ENCODE assay signal across 18 cellular contexts in the genomic region with DNA sequence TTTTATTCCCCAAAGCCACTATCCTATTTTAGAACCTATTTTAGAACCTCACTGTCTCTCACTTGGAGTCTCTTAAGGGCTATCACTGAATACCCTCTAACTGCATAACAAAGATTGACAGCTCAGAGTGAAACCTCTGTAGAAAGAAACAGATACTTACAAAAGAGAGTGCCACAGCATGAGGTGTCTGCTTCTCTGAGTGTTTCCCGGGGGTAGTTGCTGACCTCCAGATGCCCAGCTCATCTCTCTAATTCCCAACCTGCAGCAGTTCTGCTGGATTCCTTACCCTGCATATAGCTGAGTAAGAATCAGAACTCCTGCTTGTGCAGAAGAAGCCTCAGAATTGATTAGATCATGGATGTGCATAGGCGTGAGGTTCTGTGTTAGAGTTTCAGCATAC. TPM values are rescaled to one million over a fixed set of nuclear protein-coding genes. Genes with fewer than 3 reads are reported as not detected.
DNase-seq lines count a peak whose midpoint lies in the region; ATAC-seq and TF ChIP-seq lines count a peak whose summit lies in the region.
"Had no signal": no experiment of that assay in that cellular context is flagged by ENCODE, and none has a peak within 500 bp of the region (broad histone marks: within the 10 kb centered on the region; RNA-seq: fewer than 3 reads in every experiment).

No MANE protein-coding gene starts in this region.

- no peak for TF ChIP-seq CTCF in GM23338 (conservative IDR thresholded peaks at IDR 0.05; ENCODE audit: low read depth in 2 of 2)
- no peak for TF ChIP-seq CTCF in MM.1S (IDR thresholded peaks at IDR 0.05; ENCODE audit: low read length)

- no peak overlapping the region for H3K9ac ChIP-seq in iPS-18a (ENCODE audit: low read length)
- no peak overlapping the region for H3K9ac ChIP-seq in MM.1S (ENCODE audit: low read length)

- H3K9me3 ChIP-seq in iPS-18a (ENCODE audit: control insufficient read depth, low read depth, low read length) (no peaks in the 10 kb centered on the region), MM.1S (replicated peaks; ENCODE audit: insufficient read depth, low read length) (no peaks in the 10 kb centered on the region)
- H3K9me3 ChIP-seq: adrenal gland, prostate gland, thoracic aorta had no signal

- no peaks in the 10 kb centered on the region for H3K79me2 ChIP-seq in GM23338 (replicated peaks; ENCODE audit: insufficient read depth)
- no peaks in the 10 kb centered on the region for H3K79me2 ChIP-seq in MM.1S (ENCODE audit: low read length)

- H3K4me3 ChIP-seq in GM23338, result no peak overlapping the region
- peak overlapping the region; percentile 7 for H3K4me3 ChIP-seq in iPS-18a (ENCODE audit: low read length)
- H3K4me3 ChIP-seq in MM.1S (ENCODE audit: low read length), result no peak overlapping the region
- H3K4me3 ChIP-seq: adrenal gland, K562, prostate gland, thoracic aorta had no signal

- DNase-seq in GM23338 (ENCODE audit: low spot score) (peak; percentile 75), MM.1S (no peak)
- no peak for DNase-seq in activated CD4-positive, alpha-beta T cell treated with anti-CD3 and anti-CD28 coated beads, Interleukin-2, amount 50 U/mL, for 1 hour
- DNase-seq in stimulated activated CD4-positive, alpha-beta T cell treated with anti-CD3 and anti-CD28 coated beads, Interleukin-1b, Interleukin-23, amount 100 ng/mL, for 48 hours, result no peak
- DNase-seq: activated CD4-positive, alpha-beta T cell treated with anti-CD3 and anti-CD28 coated beads, Interleukin-2, amount 50 U/mL, for 4 hours; adrenal gland; kidney; NCI-H226; T1000 had no signal

- no peaks in the 10 kb centered on the region for H3K27me3 Mint-ChIP-seq in GM23338 (ENCODE audit: insufficient read depth, low read depth, poor library complexity)

- H3K4me2 ChIP-seq in GM23338 (no peak overlapping the region), MM.1S (ENCODE audit: low read depth, low read length) (no peak overlapping the region)

- H3K9me2 ChIP-seq in GM23338 (ENCODE audit: insufficient read depth), result no peaks in the 10 kb centered on the region
- no peaks in the 10 kb centered on the region for H3K9me2 ChIP-seq in MM.1S (replicated peaks; ENCODE audit: insufficient read depth, low read length)

- H4K20me1 ChIP-seq in GM23338 (replicated peaks; ENCODE audit: insufficient read depth) (no peaks in the 10 kb centered on the region), MM.1S (ENCODE audit: insufficient read depth, low read length) (no peaks in the 10 kb centered on the region)

- no peak overlapping the region for H2AFZ ChIP-seq in GM23338
- no peak overlapping the region for H2AFZ ChIP-seq in MM.1S (ENCODE audit: low read length)

- no peaks in the 10 kb centered on the region for H3K27me3 ChIP-seq in GM23338 (ENCODE audit: insufficient read depth)
- H3K27me3 ChIP-seq in iPS-18a (ENCODE audit: control insufficient read depth, insufficient read depth, low read length), result no peaks in the 10 kb centered on the region
- H3K27me3 ChIP-seq in MM.1S (replicated peaks; ENCODE audit: insufficient read depth, low read length), result no peaks in the 10 kb centered on the region
- H3K27me3 ChIP-seq: adrenal gland had no signal

- H3K27ac Mint-ChIP-seq in GM23338, result no peak overlapping the region

- H3K36me3 ChIP-seq in GM23338 (ENCODE audit: insufficient read depth) (no peaks in the 10 kb centered on the region), iPS-18a (ENCODE audit: control insufficient read depth, low read depth, low read length) (no peaks in the 10 kb centered on the region), MM.1S (replicated peaks; ENCODE audit: insufficient read depth, low read length) (no peaks in the 10 kb centered on the region)
- H3K36me3 ChIP-seq: adrenal gland, prostate gland, thoracic aorta had no signal

- peaks cover 36% of the 10 kb centered on the region for H3K4me1 Mint-ChIP-seq in GM23338

- no peaks in the 10 kb centered on the region for H3F3A ChIP-seq in GM23338 (replicated peaks; ENCODE audit: low read depth)
- no peaks in the 10 kb centered on the region for H3F3A ChIP-seq in MM.1S (ENCODE audit: insufficient read depth, low read length)

- H3K36me3 Mint-ChIP-seq in GM23338 (ENCODE audit: low read depth), result peaks cover 4% of the 10 kb centered on the region; the same call in 1 of the 3 replicates

- no peak overlapping the region; the same call in 2 of the 3 replicates for H3K4me3 Mint-ChIP-seq in GM23338

- peak; percentile 77 for ATAC-seq in GM18519 (IDR thresholded peaks at IDR 0.05; ENCODE audit: low FRiP score, unreplicated experiment)
- peak; percentile 98 for ATAC-seq in GM23338
- peak; percentile 50 for ATAC-seq in HG03439 (IDR thresholded peaks at IDR 0.05; ENCODE audit: unreplicated experiment)
- no peak for ATAC-seq in GM19035 (IDR thresholded peaks at IDR 0.05; ENCODE audit: unreplicated experiment)
- ATAC-seq: HCT116, K562 had no signal

- H3K4me1 ChIP-seq in GM23338 (ENCODE audit: insufficient read depth) (peaks cover 5% of the 10 kb centered on the region; the same call in 1 of the 2 replicates), iPS-18a (ENCODE audit: control insufficient read depth, low read depth, low read length) (peaks cover 32% of the 10 kb centered on the region), MM.1S (ENCODE audit: low read length) (no peaks in the 10 kb centered on the region)

- H3K9me3 Mint-ChIP-seq in GM23338, result no peaks in the 10 kb centered on the region

- no peak overlapping the region for H3K27ac ChIP-seq in GM23338 (ENCODE audit: low read depth)
- H3K27ac ChIP-seq in iPS-18a (ENCODE audit: low read length), result no peak overlapping the region
- no peak overlapping the region for H3K27ac ChIP-seq in MM.1S (ENCODE audit: low read length)
- H3K27ac ChIP-seq: adrenal gland, epithelial cell of prostate, prostate gland, thoracic aorta had no signal

TF ChIP-seq in GM23338, 12 proteins besides CTCF, POLR2A, EP300 and RAD21 (continues in another document):
- TF ChIP-seq, protein P1, sequence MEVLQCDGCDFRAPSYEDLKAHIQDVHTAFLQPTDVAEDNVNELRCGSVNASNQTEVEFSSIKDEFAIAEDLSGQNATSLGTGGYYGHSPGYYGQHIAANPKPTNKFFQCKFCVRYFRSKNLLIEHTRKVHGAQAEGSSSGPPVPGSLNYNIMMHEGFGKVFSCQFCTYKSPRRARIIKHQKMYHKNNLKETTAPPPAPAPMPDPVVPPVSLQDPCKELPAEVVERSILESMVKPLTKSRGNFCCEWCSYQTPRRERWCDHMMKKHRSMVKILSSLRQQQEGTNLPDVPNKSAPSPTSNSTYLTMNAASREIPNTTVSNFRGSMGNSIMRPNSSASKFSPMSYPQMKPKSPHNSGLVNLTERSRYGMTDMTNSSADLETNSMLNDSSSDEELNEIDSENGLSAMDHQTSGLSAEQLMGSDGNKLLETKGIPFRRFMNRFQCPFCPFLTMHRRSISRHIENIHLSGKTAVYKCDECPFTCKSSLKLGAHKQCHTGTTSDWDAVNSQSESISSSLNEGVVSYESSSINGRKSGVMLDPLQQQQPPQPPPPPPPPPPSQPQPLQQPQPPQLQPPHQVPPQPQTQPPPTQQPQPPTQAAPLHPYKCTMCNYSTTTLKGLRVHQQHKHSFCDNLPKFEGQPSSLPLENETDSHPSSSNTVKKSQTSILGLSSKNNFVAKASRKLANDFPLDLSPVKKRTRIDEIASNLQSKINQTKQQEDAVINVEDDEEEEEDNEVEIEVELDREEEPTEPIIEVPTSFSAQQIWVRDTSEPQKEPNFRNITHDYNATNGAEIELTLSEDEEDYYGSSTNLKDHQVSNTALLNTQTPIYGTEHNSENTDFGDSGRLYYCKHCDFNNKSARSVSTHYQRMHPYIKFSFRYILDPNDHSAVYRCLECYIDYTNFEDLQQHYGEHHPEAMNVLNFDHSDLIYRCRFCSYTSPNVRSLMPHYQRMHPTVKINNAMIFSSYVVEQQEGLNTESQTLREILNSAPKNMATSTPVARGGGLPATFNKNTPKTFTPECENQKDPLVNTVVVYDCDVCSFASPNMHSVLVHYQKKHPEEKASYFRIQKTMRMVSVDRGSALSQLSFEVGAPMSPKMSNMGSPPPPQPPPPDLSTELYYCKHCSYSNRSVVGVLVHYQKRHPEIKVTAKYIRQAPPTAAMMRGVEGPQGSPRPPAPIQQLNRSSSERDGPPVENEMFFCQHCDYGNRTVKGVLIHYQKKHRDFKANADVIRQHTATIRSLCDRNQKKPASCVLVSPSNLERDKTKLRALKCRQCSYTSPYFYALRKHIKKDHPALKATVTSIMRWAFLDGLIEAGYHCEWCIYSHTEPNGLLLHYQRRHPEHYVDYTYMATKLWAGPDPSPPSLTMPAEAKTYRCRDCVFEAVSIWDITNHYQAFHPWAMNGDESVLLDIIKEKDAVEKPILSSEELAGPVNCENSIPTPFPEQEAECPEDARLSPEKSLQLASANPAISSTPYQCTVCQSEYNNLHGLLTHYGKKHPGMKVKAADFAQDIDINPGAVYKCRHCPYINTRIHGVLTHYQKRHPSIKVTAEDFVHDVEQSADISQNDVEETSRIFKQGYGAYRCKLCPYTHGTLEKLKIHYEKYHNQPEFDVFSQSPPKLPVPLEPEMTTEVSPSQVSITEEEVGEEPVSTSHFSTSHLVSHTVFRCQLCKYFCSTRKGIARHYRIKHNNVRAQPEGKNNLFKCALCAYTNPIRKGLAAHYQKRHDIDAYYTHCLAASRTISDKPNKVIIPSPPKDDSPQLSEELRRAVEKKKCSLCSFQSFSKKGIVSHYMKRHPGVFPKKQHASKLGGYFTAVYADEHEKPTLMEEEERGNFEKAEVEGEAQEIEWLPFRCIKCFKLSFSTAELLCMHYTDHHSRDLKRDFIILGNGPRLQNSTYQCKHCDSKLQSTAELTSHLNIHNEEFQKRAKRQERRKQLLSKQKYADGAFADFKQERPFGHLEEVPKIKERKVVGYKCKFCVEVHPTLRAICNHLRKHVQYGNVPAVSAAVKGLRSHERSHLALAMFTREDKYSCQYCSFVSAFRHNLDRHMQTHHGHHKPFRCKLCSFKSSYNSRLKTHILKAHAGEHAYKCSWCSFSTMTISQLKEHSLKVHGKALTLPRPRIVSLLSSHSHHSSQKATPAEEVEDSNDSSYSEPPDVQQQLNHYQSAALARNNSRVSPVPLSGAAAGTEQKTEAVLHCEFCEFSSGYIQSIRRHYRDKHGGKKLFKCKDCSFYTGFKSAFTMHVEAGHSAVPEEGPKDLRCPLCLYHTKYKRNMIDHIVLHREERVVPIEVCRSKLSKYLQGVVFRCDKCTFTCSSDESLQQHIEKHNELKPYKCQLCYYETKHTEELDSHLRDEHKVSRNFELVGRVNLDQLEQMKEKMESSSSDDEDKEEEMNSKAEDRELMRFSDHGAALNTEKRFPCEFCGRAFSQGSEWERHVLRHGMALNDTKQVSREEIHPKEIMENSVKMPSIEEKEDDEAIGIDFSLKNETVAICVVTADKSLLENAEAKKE (CRISPR knock-in tag; IDR thresholded peaks at IDR 0.05), result peak; percentile 76

RNA-seq across cellular contexts. Expression of a gene that starts 34.5 kb away (rescaled TPM):
- 20.5 and 24.2 TPM in 2 replicates for total RNA-seq in GM23338 (2014; rRNA removed; shearing (Covaris generic))
- 7.2 and 8.2 TPM in 2 replicates for polyA plus RNA-seq in GM23338 (2016; fragmentation: Nextera tagmentation; extraction: Ambion mirVana)
